1 cellular context compared by ENCODE assay signal in genomic region chr11:63710476-63711217, GRCh38.
TF ChIP-seq lines count a peak whose summit lies in the region.

No MANE protein-coding gene starts in this region.

TF ChIP-seq in GM23338, 12 proteins besides CTCF, POLR2A, EP300 and RAD21 (continued from another document):
- TF ChIP-seq ETS1 (IDR thresholded peaks at IDR 0.05) (no peak), EZH2phosphoT487 (IDR thresholded peaks at IDR 0.05; ENCODE audit: unreplicated experiment) (no peak), JUNB (IDR thresholded peaks at IDR 0.05; ENCODE audit: unreplicated experiment) (no peak), ZNF331 (CRISPR knock-in tag; IDR thresholded peaks at IDR 0.05; ENCODE audit: low read depth) (no peak), POLR2AphosphoS5 (IDR thresholded peaks at IDR 0.05; ENCODE audit: low read depth) (no peak), REST (IDR thresholded peaks at IDR 0.05; ENCODE audit: unreplicated experiment) (no peak), CREB1 (CRISPR knock-in tag; IDR thresholded peaks at IDR 0.05; ENCODE audit: low read depth) (no peak), STAT1 (IDR thresholded peaks at IDR 0.05; ENCODE audit: unreplicated experiment) (no peak), ZNF114 (CRISPR knock-in tag; IDR thresholded peaks at IDR 0.05) (no peak), NANOG (IDR thresholded peaks at IDR 0.05; ENCODE audit: borderline replicate concordance) (no peak)
TF ChIP-seq in GM23338: peak in this region for 0.
